9 cellular contexts compared by ENCODE assay signal in genomic region chr6:163756079-163756478, GRCh38.
DNase-seq lines count a peak whose midpoint lies in the region; ATAC-seq lines count a peak whose summit lies in the region.
"Had no signal": no experiment of that assay in that cellular context is flagged by ENCODE, and none has a peak within 500 bp of the region (broad histone marks: within the 10 kb centered on the region; RNA-seq: fewer than 3 reads in every experiment).

No MANE protein-coding gene starts in this region.

- no peak overlapping the region for H3K27ac ChIP-seq in CD8-positive, alpha-beta memory T cell (ENCODE audit: low read depth, low read length)
- no peak overlapping the region for H3K27ac ChIP-seq in aorta (ENCODE audit: low read depth in 1 of 2, low read length in 2 of 2)

- intact Hi-C loops in aorta (cut with DNase I), result no loop called here

- H3K27me3 Mint-ChIP-seq in CD8-positive, alpha-beta memory T cell, result peaks cover 4 to 13% of the 10 kb centered on the region in 2 donors

- no peaks in the 10 kb centered on the region for H3K27me3 ChIP-seq in CD8-positive, alpha-beta memory T cell (ENCODE audit: insufficient read depth, low read length, poor library complexity, severe bottlenecking)
- no peaks in the 10 kb centered on the region for H3K27me3 ChIP-seq in aorta (ENCODE audit: control insufficient read depth in 1 of 2, insufficient read depth in 2 of 2, low read length in 1 of 2)

- ATAC-seq in GM18508 (IDR thresholded peaks at IDR 0.05; ENCODE audit: insufficient read depth, unreplicated experiment), result peak; percentile 100
- ATAC-seq in GM21619 (IDR thresholded peaks at IDR 0.05; ENCODE audit: unreplicated experiment), result peak; percentile 100
- peak; percentile 100 for ATAC-seq in HG03469 (IDR thresholded peaks at IDR 0.05; ENCODE audit: unreplicated experiment)
- ATAC-seq in aorta (ENCODE audit: low FRiP score), result no peak
- ATAC-seq: activated CD4-positive, alpha-beta T cell treated with anti-CD3 and anti-CD28 coated beads for 36 hours had no signal

- H3K9me3 Mint-ChIP-seq in CD8-positive, alpha-beta memory T cell, result peaks cover 0 to 2% (median 0%) of the 10 kb centered on the region in 5 donors

- H3K27ac Mint-ChIP-seq in CD8-positive, alpha-beta memory T cell, result no peak overlapping the region
- H3K27ac Mint-ChIP-seq: activated CD4-positive, alpha-beta T cell treated with anti-CD3 and anti-CD28 coated beads for 36 hours had no signal

- H3K4me3 ChIP-seq in CD8-positive, alpha-beta memory T cell (ENCODE audit: low read length), result no peak overlapping the region
- no peak overlapping the region for H3K4me3 ChIP-seq in aorta (ENCODE audit: low read length in 2 of 2)

- H3K36me3 ChIP-seq in CD8-positive, alpha-beta memory T cell (ENCODE audit: insufficient read depth, low read length), result no peaks in the 10 kb centered on the region
- no peaks in the 10 kb centered on the region for H3K36me3 ChIP-seq in aorta (ENCODE audit: control insufficient read depth in 1 of 2, insufficient read depth in 2 of 2, low read length in 1 of 2)

- peak; percentile 11 for DNase-seq in fibroblast of peridontal ligament (ENCODE audit: extremely low read depth)
- DNase-seq in CD8-positive, alpha-beta memory T cell, result no peak
- no peak for DNase-seq in COLO668 (lab: John Stamatoyannopoulos, UW; ENCODE audit: unreplicated experiment)
- no peak for DNase-seq in UCSD-AML1 (lab: John Stamatoyannopoulos, UW; ENCODE audit: unreplicated experiment)
- no peak for DNase-seq in aorta
- DNase-seq: activated CD4-positive, alpha-beta T cell treated with anti-CD3 and anti-CD28 coated beads for 36 hours had no signal

- CTCF ChIA-PET in CD8-positive, alpha-beta memory T cell (lab: Charles Lee), result no interaction called here

- no peaks in the 10 kb centered on the region for H3K4me1 ChIP-seq in CD8-positive, alpha-beta memory T cell (ENCODE audit: insufficient read depth, low read length)
- no peaks in the 10 kb centered on the region for H3K4me1 ChIP-seq in aorta (ENCODE audit: control insufficient read depth in 1 of 2, insufficient read depth in 2 of 2, low read length in 2 of 2)

- POLR2A ChIA-PET in CD8-positive, alpha-beta memory T cell (lab: Charles Lee), result no interaction called here

- H3K36me3 Mint-ChIP-seq in CD8-positive, alpha-beta memory T cell, result peaks cover 0 to 5% (median 4%) of the 10 kb centered on the region in 3 donors

- H3K9me3 ChIP-seq in CD8-positive, alpha-beta memory T cell (ENCODE audit: low read length), result no peaks in the 10 kb centered on the region
- no peaks in the 10 kb centered on the region for H3K9me3 ChIP-seq in aorta (ENCODE audit: control insufficient read depth, low read length)

- peaks cover 6 to 14% (median 11%) of the 10 kb centered on the region in 3 donors for H3K4me1 Mint-ChIP-seq in CD8-positive, alpha-beta memory T cell
- H3K4me1 Mint-ChIP-seq: activated CD4-positive, alpha-beta T cell treated with anti-CD3 and anti-CD28 coated beads for 36 hours had no signal

- 77 to 80% methylated on average over 4 of the region's 4 CpGs for WGBS in aorta, 2 donors

- no peak overlapping the region for H3K4me3 Mint-ChIP-seq in CD8-positive, alpha-beta memory T cell
- H3K4me3 Mint-ChIP-seq: activated CD4-positive, alpha-beta T cell treated with anti-CD3 and anti-CD28 coated beads for 36 hours had no signal
